In genomic region chr5:142699105-142699720, GRCh38 we compare ENCODE assay signal across 8 cellular contexts. TPM values are rescaled to one million over a fixed set of nuclear protein-coding genes. Genes with fewer than 3 reads are reported as not detected.
A peak's percentile ranks its signal among the peaks of the same experiment; 100 is the strongest.
DNase-seq lines count a peak whose midpoint lies in the region; ATAC-seq and TF ChIP-seq lines count a peak whose summit lies in the region.

No MANE protein-coding gene starts in this region.

- no peaks in the 10 kb centered on the region for H3K36me3 Mint-ChIP-seq in CD4-positive, alpha-beta memory T cell
- H3K36me3 Mint-ChIP-seq in activated T-helper 17 cell treated with anti-CD3 and anti-CD28 coated beads, Interleukin-2, amount 50 U/mL, for 72 hours (ENCODE audit: low read depth): no peaks in the 10 kb centered on the region

- H3K27ac Mint-ChIP-seq in CD4-positive, alpha-beta memory T cell: no peak overlapping the region
- H3K27ac Mint-ChIP-seq in activated T-helper 17 cell treated with anti-CD3 and anti-CD28 coated beads, Interleukin-2, amount 50 U/mL, for 72 hours: no peak overlapping the region

- no peaks in the 10 kb centered on the region for H3K36me3 ChIP-seq in CD4-positive, alpha-beta memory T cell (ENCODE audit: insufficient read depth, low read length)

- no peak overlapping the region for H3K4me3 ChIP-seq in CD4-positive, alpha-beta memory T cell (ENCODE audit: low read length in 2 of 2)
- H3K4me3 ChIP-seq in LNCaP clone FGC (ENCODE audit: low read depth, low read length): no peak overlapping the region

- H3K27me3 ChIP-seq in CD4-positive, alpha-beta memory T cell (ENCODE audit: insufficient read depth, low read length): no peaks in the 10 kb centered on the region
- peaks cover 4% of the 10 kb centered on the region for H3K27me3 ChIP-seq in foreskin keratinocyte

- ATAC-seq in GM21390 (IDR thresholded peaks at IDR 0.05; ENCODE audit: unreplicated experiment): peak; percentile 85
- peak; percentile 82 for ATAC-seq in activated T-helper 17 cell treated with anti-CD3 and anti-CD28 coated beads, Interleukin-2, amount 50 U/mL, for 72 hours (replicated peaks)
- peak; percentile 84 for ATAC-seq in foreskin keratinocyte

- POLR2A ChIA-PET in CD4-positive, alpha-beta memory T cell (lab: Charles Lee; ENCODE audit: partially characterized antibody): interaction anchor here (0.9 kb wide), 1 partner anchor 9 kb away, joined by 3 read pairs; no protein-coding TSS in a partner anchor

- no peaks in the 10 kb centered on the region for H3K9me3 ChIP-seq in CD4-positive, alpha-beta memory T cell (ENCODE audit: control insufficient read depth in 1 of 2, low read length in 2 of 2)

- DNase-seq in CD4-positive, alpha-beta memory T cell: peak; percentile 68 to 73 (median 72)
- DNase-seq in LNCaP clone FGC (ENCODE audit: low read depth) (no peak), SHP77 (lab: John Stamatoyannopoulos, UW) (peak; percentile 79), foreskin keratinocyte (peak; percentile 25 to 54), non-pigmented ciliary epithelial cell (ENCODE audit: low read depth) (peak; percentile 44), substantia nigra (lab: John Stamatoyannopoulos, UW) (peak; percentile 20 to 92 (median 78))

- no peaks in the 10 kb centered on the region for H3K9me3 Mint-ChIP-seq in CD4-positive, alpha-beta memory T cell
- no peaks in the 10 kb centered on the region for H3K9me3 Mint-ChIP-seq in activated T-helper 17 cell treated with anti-CD3 and anti-CD28 coated beads, Interleukin-2, amount 50 U/mL, for 72 hours

- no peak overlapping the region for H3K27ac ChIP-seq in CD4-positive, alpha-beta memory T cell (ENCODE audit: low read depth, low read length)
- H3K27ac ChIP-seq in foreskin keratinocyte: no peak overlapping the region
- H3K27ac ChIP-seq in substantia nigra (ENCODE audit: low read depth, low read length, poor library complexity, severe bottlenecking): peak overlapping the region; percentile 80

- H3K4me1 Mint-ChIP-seq in CD4-positive, alpha-beta memory T cell: peaks cover 0 to 2% (median under 1%) of the 10 kb centered on the region in 4 donors
- H3K4me1 Mint-ChIP-seq in activated T-helper 17 cell treated with anti-CD3 and anti-CD28 coated beads, Interleukin-2, amount 50 U/mL, for 72 hours: no peaks in the 10 kb centered on the region

- TF ChIP-seq CTCF in LNCaP clone FGC (IDR thresholded peaks at IDR 0.05; ENCODE audit: control insufficient read depth, extremely low read depth, insufficient read depth) (peak; percentile 96), foreskin keratinocyte (conservative IDR thresholded peaks at IDR 0.05) (peak; percentile 97)

- H3K4me3 Mint-ChIP-seq in CD4-positive, alpha-beta memory T cell: no peak overlapping the region
- H3K4me3 Mint-ChIP-seq in activated T-helper 17 cell treated with anti-CD3 and anti-CD28 coated beads, Interleukin-2, amount 50 U/mL, for 72 hours: no peak overlapping the region

- CTCF ChIA-PET in CD4-positive, alpha-beta memory T cell (lab: Charles Lee; ENCODE audit: partially characterized antibody): interaction anchor here (0.6 to 9.0 kb wide), 23 partner anchors 8 to 709 kb away, joined by 3 to 71 read pairs (median 3); no protein-coding TSS in a partner anchor

- no peaks in the 10 kb centered on the region for H3K4me1 ChIP-seq in CD4-positive, alpha-beta memory T cell (ENCODE audit: insufficient read depth, low read length)
- no peaks in the 10 kb centered on the region for H3K4me1 ChIP-seq in foreskin keratinocyte

- peaks cover 2% of the 10 kb centered on the region in 2 donors for H3K27me3 Mint-ChIP-seq in CD4-positive, alpha-beta memory T cell
- peaks cover 7% of the 10 kb centered on the region for H3K27me3 Mint-ChIP-seq in activated T-helper 17 cell treated with anti-CD3 and anti-CD28 coated beads, Interleukin-2, amount 50 U/mL, for 72 hours

- intact Hi-C loops in CD4-positive, alpha-beta memory T cell (cut with micrococcal nuclease): loop anchor here (1.0 to 5.0 kb wide), 6 partner anchors 44 to 1007 kb away; partner anchors contain the start of gene GNPDA1

RNA-seq across cellular contexts. Expression of gene FGF1, which starts 13.3 kb away (rescaled TPM):
- total RNA-seq in CD4-positive, alpha-beta memory T cell: not detected
- polyA plus RNA-seq in CD4-positive, alpha-beta memory T cell: not detected
- not detected for total RNA-seq in activated T-helper 17 cell treated with anti-CD3 and anti-CD28 coated beads, Interleukin-2, amount 50 U/mL, for 72 hours
- total RNA-seq in foreskin keratinocyte: 0.65 and 1.0 TPM in 2 replicates
- polyA plus RNA-seq in foreskin keratinocyte: 1.4 TPM in 2 replicates
